ENCODE assay signal across 2 cellular contexts in genomic region chr17:83170571-83171260, GRCh38.
TF ChIP-seq lines count a peak whose summit lies in the region.

No MANE protein-coding gene starts in this region.

TF ChIP-seq in SK-N-SH, 30 proteins besides CTCF, POLR2A, EP300 and RAD21 (continued from another document):
- TF ChIP-seq IRF3 (IDR thresholded peaks at IDR 0.05; ENCODE audit: low read depth, low read length) (no peak), RCOR1 (IDR thresholded peaks at IDR 0.05; ENCODE audit: low read length) (no peak), JUND (IDR thresholded peaks at IDR 0.05) (no peak), SIN3A (IDR thresholded peaks at IDR 0.05; ENCODE audit: borderline replicate concordance, low read depth, low read length) (no peak), NFIC (IDR thresholded peaks at IDR 0.05; ENCODE audit: borderline replicate concordance) (no peak), YY1 (IDR thresholded peaks at IDR 0.05; ENCODE audit: low read depth) (no peak), NRF1 (IDR thresholded peaks at IDR 0.05; ENCODE audit: low read depth, low read length) (no peak), GABPA (IDR thresholded peaks at IDR 0.05; ENCODE audit: low read depth) (no peak), MEF2A (IDR thresholded peaks at IDR 0.05; ENCODE audit: borderline replicate concordance, low read depth) (no peak), MXI1 (IDR thresholded peaks at IDR 0.05; ENCODE audit: low read depth, low read length) (no peak), MAX (IDR thresholded peaks at IDR 0.05; ENCODE audit: low read depth) (no peak), RFX5 (IDR thresholded peaks at IDR 0.05; ENCODE audit: low read length) (no peak), REST (IDR thresholded peaks at IDR 0.05; ENCODE audit: low read depth, low read length) (no peak), TCF12 (IDR thresholded peaks at IDR 0.05) (no peak), ZBTB33 (IDR thresholded peaks at IDR 0.05; ENCODE audit: borderline replicate concordance, low read depth) (no peak), USF1 (IDR thresholded peaks at IDR 0.05; ENCODE audit: borderline replicate concordance, low read depth) (no peak)

TF ChIP-seq in SK-N-SH treated with all-trans-retinoic acid at 6 μM for 48 hours, 23 proteins besides CTCF, POLR2A, EP300 and RAD21:
- no peak for TF ChIP-seq CREB5 (CRISPR knock-in tag; IDR thresholded peaks at IDR 0.05; ENCODE audit: low read depth)
- no peak for TF ChIP-seq CSRNP3 (CRISPR knock-in tag; IDR thresholded peaks at IDR 0.05)
- TF ChIP-seq ZFP30 (CRISPR knock-in tag; IDR thresholded peaks at IDR 0.05): no peak
- no peak for TF ChIP-seq ZC3H10 (CRISPR knock-in tag; IDR thresholded peaks at IDR 0.05)
- no peak for TF ChIP-seq ZNF8 (CRISPR knock-in tag; IDR thresholded peaks at IDR 0.05)
- no peak for TF ChIP-seq ZNF70 (CRISPR knock-in tag; IDR thresholded peaks at IDR 0.05)
- no peak for TF ChIP-seq OSR1 (CRISPR knock-in tag; IDR thresholded peaks at IDR 0.05)
